ENCODE assay signal across 19 cellular contexts in the genomic region with DNA sequence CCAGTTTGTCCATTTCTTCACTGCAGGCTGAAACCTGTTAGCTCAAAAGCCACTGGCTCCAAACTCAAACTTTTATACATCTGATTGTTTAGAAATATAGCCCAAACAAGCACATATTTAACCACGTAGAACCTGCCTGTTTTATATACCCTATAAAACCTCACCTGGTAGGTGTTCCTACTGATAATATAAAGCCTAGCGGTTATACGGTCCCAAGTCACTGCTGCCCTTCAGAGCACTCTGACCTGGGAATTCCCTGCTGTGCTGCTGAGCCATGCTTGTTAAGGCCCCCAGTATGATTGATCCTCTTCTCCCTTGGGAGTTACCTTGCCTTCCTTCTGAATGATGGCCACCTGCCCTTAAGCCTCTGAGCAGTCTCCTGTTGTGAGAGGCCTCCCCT.
DNase-seq lines count a peak whose midpoint lies in the region; ATAC-seq, FAIRE-seq and TF ChIP-seq lines count a peak whose summit lies in the region.
"Had no signal": no experiment of that assay in that cellular context is flagged by ENCODE, and none has a peak within 500 bp of the region (broad histone marks: within the 10 kb centered on the region; RNA-seq: fewer than 3 reads in every experiment).

No MANE protein-coding gene starts in this region.

- no peaks in the 10 kb centered on the region for H3K36me3 ChIP-seq in small intestine (ENCODE audit: control insufficient read depth in 2 of 2, insufficient read depth in 2 of 2, low read length in 2 of 2)
- no peaks in the 10 kb centered on the region for H3K36me3 ChIP-seq in tibial nerve
- H3K36me3 ChIP-seq: HAP-1 had no signal

- WGBS in small intestine, 3 donors: 29 to 58% (median 44%) methylated on average over 3 of the region's 3 CpGs
- 79 to 83% methylated on average over 3 of the region's 3 CpGs for WGBS in tibial nerve, 2 donors

- peak; percentile 100 for ATAC-seq in left colon
- ATAC-seq in GM18909 (IDR thresholded peaks at IDR 0.05; ENCODE audit: poor library complexity, unreplicated experiment): no peak

- TF ChIP-seq EP300 in tibial nerve (IDR thresholded peaks at IDR 0.05): no peak

- H3K27me3 ChIP-seq in small intestine (ENCODE audit: control insufficient read depth in 2 of 2, insufficient read depth in 2 of 2, low read length in 2 of 2): no peaks in the 10 kb centered on the region
- H3K27me3 ChIP-seq in tibial nerve: no peaks in the 10 kb centered on the region

- H3K9me3 ChIP-seq in small intestine (ENCODE audit: control insufficient read depth, low read depth) (no peaks in the 10 kb centered on the region), tibial nerve (no peaks in the 10 kb centered on the region)
- H3K9me3 ChIP-seq: HAP-1 had no signal

- H3K4me1 ChIP-seq in small intestine (ENCODE audit: control insufficient read depth in 2 of 2, insufficient read depth in 1 of 2, low read depth in 1 of 2, low read length in 1 of 2): peaks cover 0 to 3% of the 10 kb centered on the region in 2 donors
- H3K4me1 ChIP-seq in tibial nerve: no peaks in the 10 kb centered on the region
- H3K4me1 ChIP-seq: HAP-1 had no signal

- TF ChIP-seq CTCF in tibial nerve (IDR thresholded peaks at IDR 0.05): no peak

- no peak for FAIRE-seq in small intestine (lab: Jason Lieb, UNC)
- FAIRE-seq: GM12891, GM18507, H54 had no signal

- intact Hi-C loops in left colon (cut with DNase I, micrococcal nuclease): no loop called here

- DNase-seq in NCI-H82 (lab: John Stamatoyannopoulos, UW) (peak; percentile 15), NCI-H82 treated with DMSO at 0.1 percent for 48 hours (lab: John Stamatoyannopoulos, UW; ENCODE audit: unreplicated experiment) (no peak), left colon (peak in 1 of 2 donors; percentile 11), small intestine (peak; percentile 13), tibial nerve (ENCODE audit: low spot score in 2 of 2) (no peak)
- DNase-seq: C1 segment of cervical spinal cord; Calu3; CD4-positive, alpha-beta memory T cell; COR-L47; DMS53; DMS79 treated with DMSO at 0.1 percent for 48 hours; GF-D8; GOT3; HFFc6 had no signal

- H3K27ac ChIP-seq in small intestine (ENCODE audit: low read depth in 1 of 2, low read length in 1 of 2) (no peak overlapping the region), tibial nerve (no peak overlapping the region)

- no peak overlapping the region for H3K4me3 ChIP-seq in small intestine (ENCODE audit: low read depth in 1 of 2, low read length in 2 of 2)
- H3K4me3 ChIP-seq in tibial nerve: no peak overlapping the region
- H3K4me3 ChIP-seq: HAP-1 had no signal

- no peak for TF ChIP-seq POLR2A in tibial nerve (IDR thresholded peaks at IDR 0.05)

Comparison
In these comparisons a context has a peak if more than half of its experiments do, and no peak if none do; other contexts are left out.
1. DNase-seq: peak in NCI-H82 (single experiment) and small intestine (single experiment); none in NCI-H82 treated with DMSO at 0.1 percent for 48 hours (single experiment) and tibial nerve (0 of 2).